ENCODE assay signal across 10 cellular contexts in the genomic region with DNA sequence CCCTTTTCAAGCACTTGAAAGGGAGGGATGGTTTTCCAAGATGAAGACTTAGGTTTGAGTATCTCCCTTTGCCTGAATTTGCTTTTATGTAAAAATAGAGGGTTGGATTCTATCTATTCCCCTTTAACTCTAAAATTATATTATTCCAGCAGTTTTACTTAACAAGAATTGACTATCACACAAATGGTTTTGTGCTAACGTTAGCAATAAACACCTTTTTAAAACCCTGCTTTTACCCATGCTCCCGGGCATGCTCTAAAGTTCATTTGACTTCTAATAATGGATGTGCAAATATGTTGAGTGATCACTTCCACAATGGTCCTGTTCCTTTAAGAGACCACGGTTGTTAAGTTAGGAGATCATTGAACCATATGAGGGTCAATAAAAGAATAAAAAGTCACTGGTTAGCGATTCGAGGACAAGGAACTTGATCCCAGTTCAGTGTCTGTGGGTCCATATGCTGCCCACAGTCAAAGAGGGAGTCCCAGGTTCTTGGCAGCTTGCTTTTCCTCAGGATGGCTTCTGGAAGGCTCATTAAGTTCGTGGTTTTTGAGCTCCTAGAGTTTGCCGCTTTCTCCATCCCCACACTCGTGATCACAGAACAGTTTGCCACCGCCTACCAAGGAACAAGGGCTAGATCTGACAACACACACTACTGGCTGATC.
"Had no signal": no experiment of that assay in that cellular context is flagged by ENCODE, and none has a peak within 500 bp of the region (broad histone marks: within the 10 kb centered on the region; RNA-seq: fewer than 3 reads in every experiment).

A gene with protein sequence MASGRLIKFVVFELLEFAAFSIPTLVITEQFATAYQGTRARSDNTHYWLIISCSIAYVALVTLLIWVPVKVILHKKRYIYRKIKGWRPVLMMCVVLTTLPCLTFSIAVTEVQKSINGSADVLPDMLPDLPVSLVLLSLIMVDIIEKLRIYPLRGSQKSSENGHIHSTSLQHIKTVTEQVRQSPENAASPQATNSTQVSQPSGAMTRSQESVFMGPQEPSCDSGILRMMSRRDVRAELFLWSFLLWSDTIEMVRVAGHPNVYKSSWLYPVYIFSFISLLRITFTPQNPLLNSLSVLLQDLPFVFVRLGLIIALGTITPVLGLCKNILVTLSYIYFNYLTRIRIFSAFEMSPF (plus strand): TSS at position 421 of the 665 bp plus-strand sequence. CDS start 95 bp downstream, at position 516.

- H3K4me1 ChIP-seq: lower lobe of right lung, tibial nerve had no signal

- DNase-seq: activated effector memory CD4-positive, alpha-beta T cell treated with anti-CD3 and anti-CD28 coated beads, Interleukin-2, amount 50 U/mL, for 16 hours; hippocampal formation; kidney glomerular epithelial cell; lower lobe of right lung; natural killer cell; SHP77 treated with DMSO at 0.1 percent for 48 hours; T-helper 2 cell had no signal

- H3K36me3 ChIP-seq: lower lobe of right lung, tibial nerve had no signal

- H3K27ac ChIP-seq: lower lobe of right lung, skin epidermis, tibial nerve had no signal

- H3K9me3 ChIP-seq: lower lobe of right lung, tibial nerve had no signal

- H3K4me3 ChIP-seq: lower lobe of right lung, skin epidermis had no signal

- ATAC-seq: lower lobe of right lung; natural killer cell; stimulated activated effector memory CD8-positive, alpha-beta T cell treated with anti-CD3 and anti-CD28 coated beads, Interleukin-12 subunit alpha, Interleukin-12 subunit beta, amount 100 ng/mL, for 72 hours had no signal

- H3K27me3 ChIP-seq: tibial nerve had no signal
